22 cellular contexts compared by ENCODE assay signal in the genomic region with DNA sequence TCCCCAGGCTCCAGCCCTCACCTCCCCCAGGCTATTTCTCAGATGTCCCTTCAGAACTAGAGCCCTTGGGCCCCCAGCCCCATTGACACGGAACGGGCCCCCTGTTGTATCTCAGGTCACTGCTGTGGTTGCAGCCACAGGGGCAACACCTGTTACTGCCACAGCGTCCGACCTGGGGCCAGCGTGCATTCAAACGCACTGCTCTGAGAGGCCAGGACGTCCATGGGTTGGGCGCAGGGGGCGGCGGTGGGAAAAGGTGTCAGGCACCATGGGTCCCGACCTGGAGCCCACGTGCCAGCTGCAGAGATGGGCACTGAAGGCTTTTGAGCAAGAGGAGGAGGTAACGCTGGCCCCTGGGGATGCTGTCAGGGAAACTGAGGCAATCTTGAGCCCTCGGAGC.
"Had no signal": no experiment of that assay in that cellular context is flagged by ENCODE, and none has a peak within 500 bp of the region (broad histone marks: within the 10 kb centered on the region; RNA-seq: fewer than 3 reads in every experiment).

No MANE protein-coding gene starts in this region.

- H3K4me2 ChIP-seq: hepatocyte had no signal

- ATAC-seq: gastroesophageal sphincter, heart left ventricle, left cardiac atrium, left lung, left ventricle myocardium superior, lower lobe of right lung, mucosa of descending colon had no signal

- H3K79me2 ChIP-seq: hepatocyte had no signal

- H3K27me3 ChIP-seq: colonic mucosa, dorsolateral prefrontal cortex, esophagus muscularis mucosa, foreskin keratinocyte, gastroesophageal sphincter, heart left ventricle, hepatocyte, left lung had no signal

- H3K4me3 ChIP-seq: colonic mucosa, dorsolateral prefrontal cortex, esophagus muscularis mucosa, gastroesophageal sphincter, heart left ventricle, hepatocyte, left lung, lower lobe of right lung, mucosa of descending colon had no signal

- H3K9me3 ChIP-seq: colonic mucosa, esophagus muscularis mucosa, gastroesophageal sphincter, heart left ventricle, left lung, lower lobe of right lung, mucosa of descending colon had no signal

- H3K27ac ChIP-seq: colonic mucosa, esophagus muscularis mucosa, foreskin keratinocyte, gastroesophageal sphincter, heart left ventricle, hepatocyte, left lung, lower lobe of right lung had no signal

- FAIRE-seq: endothelial cell of umbilical vein, frontal cortex had no signal

- H2AFZ ChIP-seq: hepatocyte had no signal

- H3K4me1 ChIP-seq: colonic mucosa, esophagus muscularis mucosa, foreskin keratinocyte, gastroesophageal sphincter, heart left ventricle, left lung, lower lobe of right lung had no signal

- H3K36me3 ChIP-seq: colonic mucosa had no signal

- DNase-seq: colonic mucosa; dermis blood vessel endothelial cell; effector CD4-positive, alpha-beta T cell; effector memory CD4-positive, alpha-beta T cell; foreskin keratinocyte; hypothalamus; immature natural killer cell; islet precursor cell; left cardiac atrium; left ventricle myocardium superior; lower lobe of right lung; mesenchymal stem cell; mucosa of descending colon; naive B cell had no signal
